20 cellular contexts compared by ENCODE assay signal in genomic region chr14:55146425-55146824, GRCh38. TPM values are rescaled to one million over a fixed set of nuclear protein-coding genes. Genes with fewer than 3 reads are reported as not detected.
DNase-seq lines count a peak whose midpoint lies in the region; ATAC-seq and TF ChIP-seq lines count a peak whose summit lies in the region.
"Had no signal": no experiment of that assay in that cellular context is flagged by ENCODE, and none has a peak within 500 bp of the region (broad histone marks: within the 10 kb centered on the region; RNA-seq: fewer than 3 reads in every experiment).

No MANE protein-coding gene starts in this region.

- H3K36me3 Mint-ChIP-seq in type B pancreatic cell, result peaks cover 23% of the 10 kb centered on the region

- H3K4me1 Mint-ChIP-seq in type B pancreatic cell (ENCODE audit: unreplicated experiment), result no peaks in the 10 kb centered on the region
- H3K4me1 Mint-ChIP-seq: B cell had no signal

- H3K4me1 ChIP-seq in right atrium auricular region, result no peaks in the 10 kb centered on the region
- H3K4me1 ChIP-seq: HAP-1, Peyer's patch had no signal

- H3K4me3 Mint-ChIP-seq in type B pancreatic cell, result no peak overlapping the region
- H3K4me3 Mint-ChIP-seq: B cell; CD4-positive, CD25-positive, alpha-beta regulatory T cell had no signal

- ATAC-seq in Right ventricle myocardium inferior (no peak), HG03025 (IDR thresholded peaks at IDR 0.05; ENCODE audit: low FRiP score, unreplicated experiment) (no peak)

- intact Hi-C loops in Right ventricle myocardium inferior (cut with DNase I), result no loop called here

- H3K27ac ChIP-seq in right atrium auricular region, result no peak overlapping the region
- H3K27ac ChIP-seq: 22Rv1, Peyer's patch had no signal

- H3K27me3 Mint-ChIP-seq in type B pancreatic cell, result no peaks in the 10 kb centered on the region
- H3K27me3 Mint-ChIP-seq: B cell; CD4-positive, CD25-positive, alpha-beta regulatory T cell had no signal

- peaks cover 48% of the 10 kb centered on the region for H3K36me3 ChIP-seq in right atrium auricular region

- peak overlapping the region; percentile 68 for H3K27ac Mint-ChIP-seq in type B pancreatic cell
- H3K27ac Mint-ChIP-seq: B cell had no signal

- DNase-seq in DMS53 (lab: John Stamatoyannopoulos, UW) (peak; percentile 10), DMS53 treated with DMSO at 0.1 percent for 48 hours (lab: John Stamatoyannopoulos, UW; ENCODE audit: unreplicated experiment) (no peak), Right ventricle myocardium inferior (ENCODE audit: missing footprints) (peak; percentile 71), right atrium auricular region (ENCODE audit: low spot score) (no peak), fibroblast of pulmonary artery (ENCODE audit: low read depth) (peak; percentile 34), type B pancreatic cell (ENCODE audit: extremely low spot score, unreplicated experiment) (no peak), NCI-H2081 (lab: John Stamatoyannopoulos, UW) (no peak)
- DNase-seq: CD4-positive, CD25-positive, alpha-beta regulatory T cell; Kasumi-1; MM.1S; NCI-H1092 treated with DMSO at 0.1 percent for 48 hours; NCI-H187; NCI-H2227 treated with DMSO at 0.1 percent for 48 hours; NCI-H524; Peyer's patch; SHP77 had no signal

- no peaks in the 10 kb centered on the region for H3K9me3 Mint-ChIP-seq in type B pancreatic cell
- H3K9me3 Mint-ChIP-seq: CD4-positive, CD25-positive, alpha-beta regulatory T cell had no signal

- no peak for TF ChIP-seq CTCF in right atrium auricular region (IDR thresholded peaks at IDR 0.05)
- no peak for TF ChIP-seq CTCF in fibroblast of pulmonary artery (IDR thresholded peaks at IDR 0.05; ENCODE audit: low read length, missing control alignments)
- no peak for TF ChIP-seq CTCF in type B pancreatic cell (conservative IDR thresholded peaks at IDR 0.05)

- H3K27me3 ChIP-seq in right atrium auricular region, result no peaks in the 10 kb centered on the region
- H3K27me3 ChIP-seq: Peyer's patch had no signal

- H3K4me3 ChIP-seq in right atrium auricular region (no peak overlapping the region), fibroblast of pulmonary artery (replicated peaks; ENCODE audit: low read depth, low read length) (no peak overlapping the region)
- H3K4me3 ChIP-seq: HAP-1, Peyer's patch had no signal

- no peaks in the 10 kb centered on the region for H3K9me3 ChIP-seq in right atrium auricular region
- H3K9me3 ChIP-seq: HAP-1, Peyer's patch had no signal

RNA-seq across cellular contexts. Expression of gene LGALS3, which starts 17.4 kb away (rescaled TPM):
- 265 TPM for total RNA-seq in Right ventricle myocardium inferior
- 100 to 1,000 TPM; 178 to 184 TPM for total RNA-seq in right atrium auricular region
- total RNA-seq in type B pancreatic cell (ENCODE audit: low replicate concordance), result 120 and 497 TPM in 2 replicates

RNA-seq across cellular contexts. Expression of gene DLGAP5, which starts 45.0 kb away (rescaled TPM):
- 0.51 TPM for total RNA-seq in Right ventricle myocardium inferior
- 1 to 10 TPM in 1 of 2 donors, under 1 TPM in 1; 0.08 to 1.2 TPM for total RNA-seq in right atrium auricular region
- total RNA-seq in type B pancreatic cell (ENCODE audit: low replicate concordance), result 18.8 and 58.8 TPM in 2 replicates
- total RNA-seq: B cell had no signal

Comparison
In these comparisons a context has a peak if more than half of its experiments do, and no peak if none do; other contexts are left out.
1. DNase-seq: peak in DMS53 (single experiment), Right ventricle myocardium inferior (single experiment) and fibroblast of pulmonary artery (single experiment); none in DMS53 treated with DMSO at 0.1 percent for 48 hours (single experiment), right atrium auricular region (single experiment), type B pancreatic cell (single experiment) and NCI-H2081 (0 of 2).